11 cellular contexts compared by ENCODE assay signal in genomic region chr2:26273501-26273900, GRCh38. TPM values are rescaled to one million over a fixed set of nuclear protein-coding genes. Genes with fewer than 3 reads are reported as not detected.
DNase-seq lines count a peak whose midpoint lies in the region; ATAC-seq and TF ChIP-seq lines count a peak whose summit lies in the region.
"Had no signal": no experiment of that assay in that cellular context is flagged by ENCODE, and none has a peak within 500 bp of the region (broad histone marks: within the 10 kb centered on the region; RNA-seq: fewer than 3 reads in every experiment).

No MANE protein-coding gene starts in this region.

- peaks cover 49% of the 10 kb centered on the region for H3K36me3 ChIP-seq in left ventricle myocardium inferior
- H3K36me3 ChIP-seq in neutrophil: peaks cover 54% of the 10 kb centered on the region

- no peaks in the 10 kb centered on the region for H3K9me3 Mint-ChIP-seq in endothelial cell (ENCODE audit: unreplicated experiment)

- H3K4me3 Mint-ChIP-seq in endothelial cell (ENCODE audit: unreplicated experiment): no peak overlapping the region

- no peak for TF ChIP-seq CTCF in left ventricle myocardium inferior (IDR thresholded peaks at IDR 0.05; ENCODE audit: borderline replicate concordance)
- TF ChIP-seq CTCF in endothelial cell (IDR thresholded peaks at IDR 0.05; ENCODE audit: unreplicated experiment): no peak
- TF ChIP-seq CTCF in neutrophil (IDR thresholded peaks at IDR 0.05): no peak

- H3K4me3 ChIP-seq in left ventricle myocardium inferior: peak overlapping the region; percentile 13
- no peak overlapping the region for H3K4me3 ChIP-seq in neutrophil (ENCODE audit: low read depth in 1 of 2, low read length in 1 of 2)

- H3K4me1 Mint-ChIP-seq in endothelial cell (ENCODE audit: unreplicated experiment): peaks cover 8% of the 10 kb centered on the region

- H3K9me3 ChIP-seq in left ventricle myocardium inferior (replicated peaks): no peaks in the 10 kb centered on the region
- H3K9me3 ChIP-seq in neutrophil: no peaks in the 10 kb centered on the region

- H3K27me3 Mint-ChIP-seq in endothelial cell (ENCODE audit: unreplicated experiment): no peaks in the 10 kb centered on the region

- H3K36me3 Mint-ChIP-seq in endothelial cell (ENCODE audit: low read depth, unreplicated experiment): peaks cover 6% of the 10 kb centered on the region

- intact Hi-C loops in left ventricle myocardium inferior (cut with micrococcal nuclease) (no loop called here), Right ventricle myocardium superior (cut with DNase I) (no loop called here)

- in situ Hi-C loops in G401 (cut with HindIII; ENCODE audit: low sequenced_read_pairs): no loop called here

- H3K27ac ChIP-seq in left ventricle myocardium inferior (replicated peaks) (peak overlapping the region; percentile 89), neutrophil (peak overlapping the region; percentile 28)

- H3K27me3 ChIP-seq in left ventricle myocardium inferior (ENCODE audit: low read depth) (no peaks in the 10 kb centered on the region), neutrophil (no peaks in the 10 kb centered on the region)

- ATAC-seq in Right ventricle myocardium superior (ENCODE audit: poor library complexity) (no peak), HG03442 (IDR thresholded peaks at IDR 0.05; ENCODE audit: unreplicated experiment) (no peak)

- H3K27ac Mint-ChIP-seq in endothelial cell (ENCODE audit: unreplicated experiment): peak overlapping the region; percentile 72

- H3K4me1 ChIP-seq in left ventricle myocardium inferior (peaks cover 67% of the 10 kb centered on the region), neutrophil (ENCODE audit: control insufficient read depth in 1 of 2, insufficient read depth in 1 of 2, low read depth in 1 of 2, low read length in 1 of 2) (peaks cover 17 to 18% of the 10 kb centered on the region in 2 experiments)

- no peak for DNase-seq in left ventricle myocardium inferior
- no peak for DNase-seq in Right ventricle myocardium superior
- DNase-seq in endothelial cell (ENCODE audit: low spot score): no peak
- DNase-seq in G401 (ENCODE audit: low spot score): no peak
- no peak for DNase-seq in SIG-M5 treated with dmso at 0.1 percent for 504 hours (lab: John Stamatoyannopoulos, UW; ENCODE audit: unreplicated experiment)
- no peak for DNase-seq in NCI-H2227 (lab: John Stamatoyannopoulos, UW; ENCODE audit: unreplicated experiment)
- DNase-seq: activated CD4-positive, CD25-positive, alpha-beta regulatory T cell treated with anti-CD3 and anti-CD28 coated beads, Interleukin-2, amount 50 U/mL, for 72 hours; cerebellar nuclear complex; SIG-M5 had no signal

RNA-seq across cellular contexts. Expression of gene HADHB, which starts 28.8 kb away (rescaled TPM):
- total RNA-seq in left ventricle myocardium inferior (1,332 TPM), Right ventricle myocardium superior (1,664 TPM), endothelial cell (ENCODE audit: unreplicated experiment) (101 TPM)
- 17.8 and 30.6 TPM in 2 replicates for total RNA-seq in G401 (2014; rRNA removed; shearing (Covaris generic))

RNA-seq across cellular contexts. Expression of gene HADHA, which starts 29.1 kb away (rescaled TPM):
- 523 TPM for total RNA-seq in left ventricle myocardium inferior
- 766 TPM for total RNA-seq in Right ventricle myocardium superior
- 162 TPM for total RNA-seq in endothelial cell (ENCODE audit: unreplicated experiment)
- total RNA-seq in G401 (2014; rRNA removed; shearing (Covaris generic)): 184 and 219 TPM in 2 replicates

Comparison
In these comparisons a context has a peak if more than half of its experiments do, and no peak if none do; other contexts are left out.
1. RNA of gene HADHB, which starts 28.8 kb away (total RNA-seq): 1,664 TPM in Right ventricle myocardium superior (single experiment) and 1,332 TPM in left ventricle myocardium inferior (single experiment); 101 TPM in endothelial cell (single experiment) and 17.8 to 30.6 TPM in G401; every median in the first group is over 10 times any median in the second.